26 cellular contexts compared by ENCODE assay signal in genomic region chr2:124670187-124670586, GRCh38.
"Had no signal": no experiment of that assay in that cellular context is flagged by ENCODE, and none has a peak within 500 bp of the region (broad histone marks: within the 10 kb centered on the region; RNA-seq: fewer than 3 reads in every experiment).

No MANE protein-coding gene starts in this region.

- H3K36me3 ChIP-seq: stomach, suprapubic skin, thoracic aorta, thyroid gland, tibial artery, tibial nerve, transverse colon, upper lobe of left lung, upper lobe of right lung, uterus, vagina had no signal

- H3K4me3 ChIP-seq: stomach, suprapubic skin, testis, thoracic aorta, thyroid gland, tibial artery, tibial nerve, transverse colon, upper lobe of left lung, upper lobe of right lung, uterus, vagina had no signal

- H3K27ac ChIP-seq: stomach, suprapubic skin, testis, thoracic aorta, thyroid gland, tibial artery, tibial nerve, transverse colon, upper lobe of left lung, upper lobe of right lung, uterus, vagina had no signal

- H3K27me3 ChIP-seq: stomach, suprapubic skin, testis, thyroid gland, tibial artery, tibial nerve, transverse colon, upper lobe of left lung, upper lobe of right lung, uterus, vagina had no signal

- H3K9me3 ChIP-seq: suprapubic skin, testis, thoracic aorta, thyroid gland, tibial artery, tibial nerve, transverse colon, upper lobe of left lung, upper lobe of right lung, uterus, vagina had no signal

- H3K4me1 ChIP-seq: stomach, suprapubic skin, testis, thyroid gland, tibial artery, tibial nerve, transverse colon, upper lobe of left lung, upper lobe of right lung, uterus, vagina had no signal

- ATAC-seq: stimulated activated effector memory CD8-positive, alpha-beta T cell treated with anti-CD3 and anti-CD28 coated beads, Interleukin-12 subunit alpha, Interleukin-12 subunit beta, amount 100 ng/mL, for 72 hours; stimulated activated memory B cell treated with anti-CD40 and anti-IgM and Interleukin-4, amounts not matched to agents 10 μg/mL and 1 μg/mL and 100 μg/mL, for 72 hours; stimulated activated naive B cell treated with anti-CD40 and anti-IgM and Interleukin-4, amounts not matched to agents 10 μg/mL and 1 μg/mL and 100 μg/mL, for 72 hours; stimulated activated naive CD8-positive, alpha-beta T cell treated with anti-CD3 and anti-CD28 coated beads, Interleukin-15, amount 100 ng/mL, for 72 hours; stimulated activated naive CD8-positive, alpha-beta T cell treated with anti-CD3 and anti-CD28 coated beads, Interleukin-15, Interleukin-2, amounts not matched to agents 100 U/mL and 50 U/mL, for 24 hours; upper lobe of right lung had no signal

- DNase-seq: stimulated activated CD4-positive, alpha-beta T cell treated with anti-CD3 and anti-CD28 coated beads, Interleukin-2, amount 100 ng/mL, for 48 hours; stimulated activated CD4-positive, alpha-beta T cell treated with anti-CD3 and anti-CD28 coated beads, Interleukin-4, amount 100 ng/mL, for 1 hour; stimulated activated CD4-positive, alpha-beta T cell treated with anti-CD3 and anti-CD28 coated beads, Interleukin-4, amount 100 ng/mL, for 24 hours; stimulated activated CD4-positive, alpha-beta T cell treated with anti-CD3 and anti-CD28 coated beads, Interleukin-4, amount 100 ng/mL, for 4 hours; stimulated activated CD8-positive, alpha-beta memory T cell treated with anti-CD3 and anti-CD28 coated beads, Interleukin-4, amount 100 ng/mL, for 48 hours; stimulated activated naive B cell treated with anti-CD40 and anti-IgM and Interleukin-4, amounts not matched to agents 10 μg/mL and 1 μg/mL and 100 μg/mL, for 72 hours; stimulated activated naive CD4-positive, alpha-beta T cell; stimulated activated naive CD4-positive, alpha-beta T cell treated with Interleukin-2 at 50 U/mL for 16 hours; stimulated activated naive CD8-positive, alpha-beta T cell treated with anti-CD3 and anti-CD28 coated beads, Interleukin-15, amount 100 ng/mL, for 72 hours; stimulated activated naive CD8-positive, alpha-beta T cell treated with anti-CD3 and anti-CD28 coated beads, Interleukin-15, Interleukin-2, amounts not matched to agents 100 U/mL and 50 U/mL, for 24 hours; stomach; substantia nigra; testis; thyroid gland; tibial artery; transverse colon; trophoblast cell; upper lobe of left lung; upper lobe of right lung; uterus had no signal
